In genomic region chr7:17448479-17449423, GRCh38 we compare ENCODE assay signal across 22 cellular contexts.
"Had no signal": no experiment of that assay in that cellular context is flagged by ENCODE, and none has a peak within 500 bp of the region (broad histone marks: within the 10 kb centered on the region; RNA-seq: fewer than 3 reads in every experiment).

No MANE protein-coding gene starts in this region.

- H3K36me3 ChIP-seq: cardiac muscle cell, left ventricle myocardium inferior, right lobe of liver, stomach, suprapubic skin, tibial nerve, uterus had no signal

- H3K4me1 ChIP-seq: left ventricle myocardium inferior, suprapubic skin, uterus had no signal

- ATAC-seq: activated CD4-positive, alpha-beta T cell treated with anti-CD3 and anti-CD28 coated beads for 36 hours; activated T-cell treated with anti-CD3 and anti-CD28 coated beads, Interleukin-2, amount 50 U/mL, for 4 hours; naive thymus-derived CD4-positive, alpha-beta T cell; right lobe of liver; stimulated activated effector memory CD8-positive, alpha-beta T cell treated with anti-CD3 and anti-CD28 coated beads, Interleukin-12 subunit alpha, Interleukin-12 subunit beta, amount 100 ng/mL, for 72 hours had no signal

- H3K9me3 ChIP-seq: right lobe of liver, suprapubic skin, uterus had no signal

- H3K4me3 ChIP-seq: cardiac muscle cell, left ventricle myocardium inferior, right lobe of liver, skin epidermis, stomach, suprapubic skin, tibial nerve, uterus had no signal

- DNase-seq: activated B cell treated with CpG ODN at 0.5 μM for 24 hours; activated CD4-positive, alpha-beta T cell treated with anti-CD3 and anti-CD28 coated beads for 36 hours; activated CD4-positive, alpha-beta T cell treated with anti-CD3 and anti-CD28 coated beads, Interleukin-2, amount 50 U/mL, for 4 hours; activated CD8-positive, alpha-beta memory T cell treated with anti-CD3 and anti-CD28 coated beads for 24 hours; activated CD8-positive, alpha-beta memory T cell treated with anti-CD3 and anti-CD28 coated beads, Interleukin-2, amount 50 U/mL, for 4 hours; activated naive CD4-positive, alpha-beta T cell; activated T-cell treated with anti-CD3 and anti-CD28 coated beads, Interleukin-2, amount 50 U/mL, for 4 hours; effector CD8-positive, alpha-beta T cell; glutamatergic neuron; hippocampal formation; left ventricle myocardium inferior; naive thymus-derived CD4-positive, alpha-beta T cell; occipital lobe; right lobe of liver; stimulated activated CD4-positive, alpha-beta T cell treated with anti-CD3 and anti-CD28 coated beads, Interleukin-2, amount 100 ng/mL, for 24 hours; stomach; uterus had no signal

- H3K27ac ChIP-seq: cardiac muscle cell, left ventricle myocardium inferior, right lobe of liver, skin epidermis, stomach, suprapubic skin, tibial nerve, uterus had no signal

- H3K27me3 ChIP-seq: cardiac muscle cell, right lobe of liver, stomach, suprapubic skin, tibial nerve, uterus had no signal
